30 cellular contexts compared by ENCODE assay signal in genomic region chr17:5044630-5045029, GRCh38. TPM values are rescaled to one million over a fixed set of nuclear protein-coding genes. Genes with fewer than 3 reads are reported as not detected.
DNase-seq lines count a peak whose midpoint lies in the region; ATAC-seq and TF ChIP-seq lines count a peak whose summit lies in the region.
"Had no signal": no experiment of that assay in that cellular context is flagged by ENCODE, and none has a peak within 500 bp of the region (broad histone marks: within the 10 kb centered on the region; RNA-seq: fewer than 3 reads in every experiment).

No MANE protein-coding gene starts in this region.

- no peaks in the 10 kb centered on the region for H3K9me3 Mint-ChIP-seq in activated naive CD8-positive, alpha-beta T cell treated with anti-CD3 and anti-CD28 coated beads, Interleukin-2, amount 10 ng/mL, durations not matched to agents 7 days and 5 days
- H3K9me3 Mint-ChIP-seq in activated naive CD8-positive, alpha-beta T cell treated with anti-CD3 and anti-CD28 coated beads, Interleukin-2, amount 50 U/mL, for 24 hours, result no peaks in the 10 kb centered on the region
- no peaks in the 10 kb centered on the region for H3K9me3 Mint-ChIP-seq in T-cell
- H3K9me3 Mint-ChIP-seq: IgD-negative memory B cell had no signal

- H3K27me3 Mint-ChIP-seq in activated naive CD8-positive, alpha-beta T cell treated with anti-CD3 and anti-CD28 coated beads, Interleukin-2, amount 10 ng/mL, durations not matched to agents 7 days and 5 days, result no peaks in the 10 kb centered on the region
- H3K27me3 Mint-ChIP-seq in activated naive CD8-positive, alpha-beta T cell treated with anti-CD3 and anti-CD28 coated beads, Interleukin-2, amount 50 U/mL, for 24 hours, result no peaks in the 10 kb centered on the region
- no peaks in the 10 kb centered on the region for H3K27me3 Mint-ChIP-seq in T-cell
- H3K27me3 Mint-ChIP-seq: brain, IgD-negative memory B cell had no signal

- TF ChIP-seq CTCF in gastrocnemius medialis (IDR thresholded peaks at IDR 0.05 in 4 of 5, conservative IDR thresholded peaks at IDR 0.05 in 1 of 5) (no peak), testis (IDR thresholded peaks at IDR 0.05) (no peak)

- POLR2A ChIA-PET in activated naive CD8-positive, alpha-beta T cell treated with anti-CD3 and anti-CD28 coated beads, Interleukin-2, amount 10 ng/mL, durations not matched to agents 7 days and 5 days (lab: Charles Lee), result no interaction called here
- POLR2A ChIA-PET in T-cell (lab: Charles Lee), result no interaction called here

- H3K4me3 Mint-ChIP-seq in activated naive CD8-positive, alpha-beta T cell treated with anti-CD3 and anti-CD28 coated beads, Interleukin-2, amount 10 ng/mL, durations not matched to agents 7 days and 5 days, result no peak overlapping the region
- no peak overlapping the region for H3K4me3 Mint-ChIP-seq in activated naive CD8-positive, alpha-beta T cell treated with anti-CD3 and anti-CD28 coated beads, Interleukin-2, amount 50 U/mL, for 24 hours
- peak overlapping the region in 1 of 3 donors; percentile 81 for H3K4me3 Mint-ChIP-seq in T-cell
- H3K4me3 Mint-ChIP-seq: activated CD8-positive, alpha-beta T cell treated with anti-CD3 and anti-CD28 coated beads, Interleukin-2, amount 10 ng/mL, durations not matched to agents 7 days and 5 days; brain; IgD-negative memory B cell had no signal

- H3K4me3 ChIP-seq in gastrocnemius medialis (no peak overlapping the region), testis (no peak overlapping the region)
- H3K4me3 ChIP-seq: A549, adrenal gland, SJCRH30, suprapubic skin, vagina had no signal

- H3K27ac Mint-ChIP-seq in activated naive CD8-positive, alpha-beta T cell treated with anti-CD3 and anti-CD28 coated beads, Interleukin-2, amount 10 ng/mL, durations not matched to agents 7 days and 5 days, result peak overlapping the region; percentile 17
- H3K27ac Mint-ChIP-seq in activated naive CD8-positive, alpha-beta T cell treated with anti-CD3 and anti-CD28 coated beads, Interleukin-2, amount 50 U/mL, for 24 hours, result no peak overlapping the region
- H3K27ac Mint-ChIP-seq in T-cell, result peak overlapping the region; percentile 79 to 88
- H3K27ac Mint-ChIP-seq: brain had no signal

- H3K36me3 Mint-ChIP-seq in activated naive CD8-positive, alpha-beta T cell treated with anti-CD3 and anti-CD28 coated beads, Interleukin-2, amount 10 ng/mL, durations not matched to agents 7 days and 5 days, result peaks cover 32% of the 10 kb centered on the region
- no peaks in the 10 kb centered on the region for H3K36me3 Mint-ChIP-seq in activated naive CD8-positive, alpha-beta T cell treated with anti-CD3 and anti-CD28 coated beads, Interleukin-2, amount 50 U/mL, for 24 hours (ENCODE audit: low read depth)
- peaks cover 8% of the 10 kb centered on the region for H3K36me3 Mint-ChIP-seq in T-cell
- H3K36me3 Mint-ChIP-seq: brain, IgD-negative memory B cell had no signal

- H3K27ac ChIP-seq in gastrocnemius medialis (no peak overlapping the region), testis (no peak overlapping the region)
- H3K27ac ChIP-seq: A549, adrenal gland, SJCRH30, suprapubic skin, vagina had no signal

- no peak for ATAC-seq in activated naive CD8-positive, alpha-beta T cell treated with anti-CD3 and anti-CD28 coated beads, Interleukin-2, amount 10 ng/mL, durations not matched to agents 7 days and 5 days (ENCODE audit: low read depth)
- ATAC-seq in activated naive CD8-positive, alpha-beta T cell treated with anti-CD3 and anti-CD28 coated beads, Interleukin-2, amount 50 U/mL, for 24 hours, result no peak
- ATAC-seq in T-cell (replicated peaks in 1 of 4) (no peak), gastrocnemius medialis (no peak)
- ATAC-seq: A549; activated CD4-positive, CD25-positive, alpha-beta regulatory T cell treated with anti-CD3 and anti-CD28 coated beads, Interleukin-2, amount 50 U/mL, for 24 hours; activated CD8-positive, alpha-beta T cell treated with anti-CD3 and anti-CD28 coated beads, Interleukin-2, amount 10 ng/mL, durations not matched to agents 7 days and 5 days; Panc1 had no signal

- 92 to 99% methylated on average over 5 of the region's 5 CpGs for WGBS in testis, 2 donors

- H3K36me3 ChIP-seq in gastrocnemius medialis (no peaks in the 10 kb centered on the region), testis (ENCODE audit: low read depth, missing control alignments) (no peaks in the 10 kb centered on the region)
- H3K36me3 ChIP-seq: adrenal gland, SJCRH30, suprapubic skin, vagina had no signal

- CTCF ChIA-PET in T-cell (lab: Charles Lee), result no interaction called here

- DNase-seq in activated naive CD8-positive, alpha-beta T cell treated with anti-CD3 and anti-CD28 coated beads, Interleukin-2, amount 10 ng/mL, durations not matched to agents 7 days and 5 days, result no peak
- DNase-seq in activated naive CD8-positive, alpha-beta T cell treated with anti-CD3 and anti-CD28 coated beads, Interleukin-2, amount 50 U/mL, for 24 hours, result no peak
- DNase-seq in T-cell, result no peak
- peak; percentile 28 for DNase-seq in kidney tubule cell (ENCODE audit: low spot score)
- no peak for DNase-seq in gastrocnemius medialis
- no peak for DNase-seq in testis
- no peak for DNase-seq in HPDE6-E6E7 (ENCODE audit: extremely low spot score)
- DNase-seq in posterior cingulate gyrus, result no peak
- DNase-seq: activated CD8-positive, alpha-beta T cell treated with anti-CD3 and anti-CD28 coated beads, Interleukin-2, amount 10 ng/mL, durations not matched to agents 7 days and 5 days; activated gamma-delta T cell treated with Interleukin-2 at 50 U/mL for 16 hours; GDM1; H7; head of caudate nucleus; mammary epithelial cell; NCI-H1105; NCI-H187 treated with DMSO at 0.1 percent for 48 hours; NCI-H524 treated with DMSO at 0.1 percent for 48 hours; NK-92 treated with Interleukin-12 subunit alpha and Interleukin-12 subunit beta, amount 100 ng/mL, for 24 hours; SJCRH30; stimulated activated CD4-positive, alpha-beta T cell treated with anti-CD3 and anti-CD28 coated beads, Interleukin-15, amount 100 ng/mL, for 24 hours; stimulated activated naive CD4-positive, alpha-beta T cell had no signal

- peaks cover 52% of the 10 kb centered on the region for H3K4me1 Mint-ChIP-seq in activated naive CD8-positive, alpha-beta T cell treated with anti-CD3 and anti-CD28 coated beads, Interleukin-2, amount 10 ng/mL, durations not matched to agents 7 days and 5 days
- peaks cover 31% of the 10 kb centered on the region for H3K4me1 Mint-ChIP-seq in activated naive CD8-positive, alpha-beta T cell treated with anti-CD3 and anti-CD28 coated beads, Interleukin-2, amount 50 U/mL, for 24 hours
- peaks cover 65 to 78% (median 70%) of the 10 kb centered on the region in 3 donors for H3K4me1 Mint-ChIP-seq in T-cell

- H3K27me3 ChIP-seq in gastrocnemius medialis (no peaks in the 10 kb centered on the region), testis (no peaks in the 10 kb centered on the region)
- H3K27me3 ChIP-seq: adrenal gland, SJCRH30, suprapubic skin, vagina had no signal

- H3K9me3 ChIP-seq in gastrocnemius medialis (no peaks in the 10 kb centered on the region), testis (no peaks in the 10 kb centered on the region)
- H3K9me3 ChIP-seq: A549, adrenal gland, SJCRH30, suprapubic skin, vagina had no signal

- H3K4me1 ChIP-seq in gastrocnemius medialis (peaks cover 0 to 2% of the 10 kb centered on the region in 2 donors), testis (no peaks in the 10 kb centered on the region)
- H3K4me1 ChIP-seq: A549, adrenal gland, SJCRH30 had no signal

- intact Hi-C loops in gastrocnemius medialis (cut with DNase I; ENCODE audit: low total_unique reads) (no loop called here), testis (cut with DNase I; ENCODE audit: low total_unique reads) (no loop called here), posterior cingulate gyrus (cut with DNase I) (no loop called here)

- in situ Hi-C loops in gastrocnemius medialis (cut with MboI; ENCODE audit: low sequenced_read_pairs in 4 of 4), result no loop called here

- TF ChIP-seq POLR2A in gastrocnemius medialis (IDR thresholded peaks at IDR 0.05) (no peak), testis (IDR thresholded peaks at IDR 0.05) (no peak)

RNA-seq across cellular contexts. Expression of gene SLC52A1, which starts 9.4 kb away (rescaled TPM):
- 1 to 10 TPM in 1 of 2 experiments, under 1 TPM in 1; 0.85 to 1.4 TPM for total RNA-seq in activated naive CD8-positive, alpha-beta T cell treated with anti-CD3 and anti-CD28 coated beads, Interleukin-2, amount 10 ng/mL, durations not matched to agents 7 days and 5 days
- total RNA-seq in T-cell (under 1 TPM in 3 of 5 donors, not detected in 2; 0.14 to 0.62 (median 0.25) TPM), gastrocnemius medialis (not detected), testis (1 to 10 TPM in 1 of 2 donors, under 1 TPM in 1; 0.99 to 1.7 TPM)
- polyA plus RNA-seq in testis (ENCODE audit: insufficient read depth, low read depth, low replicate concordance), result 0.50 TPM
- total RNA-seq: progenitor cell of endocrine pancreas, SJCRH30 had no signal
- polyA plus RNA-seq: IgD-negative memory B cell had no signal

RNA-seq across cellular contexts. Expression of gene ZFP3, which starts 33.6 kb away (rescaled TPM):
- 1 to 10 TPM; 7.3 to 8.3 TPM for total RNA-seq in activated naive CD8-positive, alpha-beta T cell treated with anti-CD3 and anti-CD28 coated beads, Interleukin-2, amount 10 ng/mL, durations not matched to agents 7 days and 5 days
- total RNA-seq in T-cell (10 to 100 TPM in 1 of 5 donors, 1 to 10 TPM in 4; 3.3 to 10.4 (median 8.5) TPM), gastrocnemius medialis (10 to 100 TPM in 1 of 4 donors, 1 to 10 TPM in 3; 6.1 to 11.4 (median 7.6) TPM), testis (1 to 10 TPM; 6.4 to 7.2 TPM)
- polyA plus RNA-seq in testis (ENCODE audit: insufficient read depth, low read depth, low replicate concordance), result 4.6 TPM

RNA-seq across cellular contexts. Expression of gene KIF1C, which starts 46.9 kb away (rescaled TPM):
- 10 to 100 TPM; 35.5 to 37.3 TPM for total RNA-seq in activated naive CD8-positive, alpha-beta T cell treated with anti-CD3 and anti-CD28 coated beads, Interleukin-2, amount 10 ng/mL, durations not matched to agents 7 days and 5 days
- total RNA-seq in T-cell, result 10 to 100 TPM; 15.3 to 37.9 (median 28.5) TPM
- total RNA-seq in gastrocnemius medialis, result 100 to 1,000 TPM; 327 to 543 (median 393) TPM
- total RNA-seq in testis, result 10 to 100 TPM; 51.1 to 54.1 TPM
- polyA plus RNA-seq in testis (ENCODE audit: insufficient read depth, low read depth, low replicate concordance), result 79.9 TPM

RNA-seq across cellular contexts. Expression of gene INCA1, which starts 47.3 kb away (rescaled TPM):
- under 1 TPM; 0.42 to 0.54 TPM for total RNA-seq in activated naive CD8-positive, alpha-beta T cell treated with anti-CD3 and anti-CD28 coated beads, Interleukin-2, amount 10 ng/mL, durations not matched to agents 7 days and 5 days
- under 1 TPM in 2 of 5 donors, not detected in 3; 0.38 to 0.43 TPM for total RNA-seq in T-cell
- 1 to 10 TPM; 1.9 to 5.7 (median 4.3) TPM for total RNA-seq in gastrocnemius medialis
- 10 to 100 TPM; 32.6 to 53.0 TPM for total RNA-seq in testis
- polyA plus RNA-seq in testis (ENCODE audit: insufficient read depth, low read depth, low replicate concordance), result 64.4 TPM
- total RNA-seq: SJCRH30 had no signal

RNA-seq across cellular contexts. Expression of gene CAMTA2, which starts 57.2 kb away (rescaled TPM):
- total RNA-seq in activated naive CD8-positive, alpha-beta T cell treated with anti-CD3 and anti-CD28 coated beads, Interleukin-2, amount 10 ng/mL, durations not matched to agents 7 days and 5 days, result 10 to 100 TPM; 62.0 to 67.7 TPM
- total RNA-seq in T-cell, result 10 to 100 TPM; 59.8 to 82.8 (median 72.0) TPM
- 10 to 100 TPM; 19.1 to 46.4 (median 36.4) TPM for total RNA-seq in gastrocnemius medialis
- 10 to 100 TPM; 22.4 to 51.3 TPM for total RNA-seq in testis
- polyA plus RNA-seq in testis (ENCODE audit: insufficient read depth, low read depth, low replicate concordance), result 59.3 TPM

Comparison
In these comparisons a context has a peak if more than half of its experiments do, and no peak if none do; other contexts are left out.
1. RNA of gene KIF1C, which starts 46.9 kb away (total RNA-seq): 327 to 543 TPM in gastrocnemius medialis; 51.1 to 54.1 TPM in testis, 35.5 to 37.3 TPM in activated naive CD8-positive, alpha-beta T cell treated with anti-CD3 and anti-CD28 coated beads, Interleukin-2, amount 10 ng/mL, durations not matched to agents 7 days and 5 days and 15.3 to 37.9 TPM in T-cell; every median in the first group is over 4 times any median in the second.